8 cellular contexts compared by ENCODE assay signal in the genomic region with DNA sequence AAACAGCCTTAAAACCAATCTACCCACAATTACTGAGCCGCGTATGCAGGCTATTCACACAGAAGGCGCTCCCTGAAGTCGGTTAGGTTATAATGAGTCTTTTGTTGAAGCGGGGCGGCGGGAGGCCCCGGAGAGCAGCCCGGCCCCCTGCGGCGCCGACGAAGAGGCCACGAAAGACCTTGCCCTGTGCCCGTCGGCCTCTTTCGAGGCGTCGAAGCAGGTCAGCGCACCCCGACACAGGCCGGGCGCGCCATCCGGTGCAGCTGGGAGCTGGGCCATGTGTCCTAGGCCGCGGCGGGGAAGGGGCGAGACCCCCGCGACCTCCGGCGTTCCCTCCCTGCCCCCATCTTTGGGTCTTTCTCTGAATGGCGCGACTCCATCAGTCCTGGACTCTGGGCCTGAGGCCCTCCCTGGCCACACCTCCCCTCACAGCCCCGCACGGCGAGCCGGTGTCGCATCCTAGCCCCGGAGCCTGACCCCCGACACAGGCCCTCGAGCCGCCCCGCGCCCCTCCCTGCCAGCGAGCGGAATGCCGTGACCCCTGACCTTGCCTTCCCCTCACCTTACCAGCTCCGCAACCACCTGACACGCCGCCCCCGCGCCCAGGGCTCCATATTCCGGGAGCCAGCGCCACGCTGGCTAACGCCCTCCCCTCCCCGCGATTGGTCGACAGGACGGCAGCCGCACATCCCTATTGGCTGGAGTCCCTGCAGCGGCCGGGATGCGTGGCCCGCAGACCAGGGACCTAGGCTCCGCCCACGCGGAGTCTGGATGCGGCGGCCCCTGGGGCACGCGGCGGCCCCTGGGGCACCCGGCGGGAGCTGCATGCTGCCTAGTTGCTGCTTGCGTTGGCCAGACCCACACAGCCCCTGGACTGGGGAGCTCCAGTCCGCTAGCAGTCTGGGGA. TPM values are rescaled to one million over a fixed set of nuclear protein-coding genes. Genes with fewer than 3 reads are reported as not detected.
DNase-seq lines count a peak whose midpoint lies in the region; ATAC-seq and TF ChIP-seq lines count a peak whose summit lies in the region.

Gene SLC11A2 (minus strand): TSS at position 637 of the 907 bp plus-strand sequence. CDS start 15,656 bp downstream, outside the sequence.

- 0% methylated on average over 21 of the region's 79 CpGs for WGBS in right lobe of liver (ENCODE audit: insufficient coverage, low coverage, low lambda C conversion rate, missing lambda C conversion rate)

- H3K9me3 ChIP-seq in CD4-positive, CD25-positive, alpha-beta regulatory T cell (ENCODE audit: control insufficient read depth in 2 of 2, low read length in 2 of 2), result no peaks in the 10 kb centered on the region
- no peaks in the 10 kb centered on the region for H3K9me3 ChIP-seq in right lobe of liver

- TF ChIP-seq CTCF in dorsolateral prefrontal cortex (IDR thresholded peaks at IDR 0.05 in 54 of 56, conservative IDR thresholded peaks at IDR 0.05 in 2 of 56; ENCODE audit: low read depth in 1 of 56, partially characterized antibody in 56 of 56), result peak in 44 of 56 donors; percentile 14 to 64 (median 43)
- TF ChIP-seq CTCF in right lobe of liver (IDR thresholded peaks at IDR 0.05), result peak in 1 of 4 donors; percentile 17

- peak within 1 kb of the TSS; percentile 90 for H3K4me3 ChIP-seq in CD4-positive, CD25-positive, alpha-beta regulatory T cell (ENCODE audit: low read depth, low read length)
- H3K4me3 ChIP-seq in dorsolateral prefrontal cortex (peak within 1 kb of the TSS; percentile 61 to 97 (median 91)), right lobe of liver (peak within 1 kb of the TSS; percentile 75 to 80 (median 78))

- POLR2A ChIA-PET in activated CD4-positive, alpha-beta memory T cell treated with anti-CD3 and anti-CD28 coated beads for 36 hours (lab: Charles Lee), result interaction anchor here (0.6 to 5.8 kb wide), 22 partner anchors 14 to 301 kb away, joined by 3 to 47 read pairs (median 3); partner anchors contain the start of genes ATF1, CSRNP2, DAZAP2 and LETMD1

- peak; percentile 88 for TF ChIP-seq POLR2A in right lobe of liver (IDR thresholded peaks at IDR 0.05)

- H3K4me1 Mint-ChIP-seq in CD4-positive, CD25-positive, alpha-beta regulatory T cell, result peaks cover 16 to 62% (median 45%) of the 10 kb centered on the region in 4 donors
- peaks cover 48% of the 10 kb centered on the region for H3K4me1 Mint-ChIP-seq in activated CD4-positive, alpha-beta memory T cell treated with anti-CD3 and anti-CD28 coated beads for 36 hours (ENCODE audit: low read depth)

- no peaks in the 10 kb centered on the region for H3K9me3 Mint-ChIP-seq in CD4-positive, CD25-positive, alpha-beta regulatory T cell
- no peaks in the 10 kb centered on the region for H3K9me3 Mint-ChIP-seq in activated CD4-positive, alpha-beta memory T cell treated with anti-CD3 and anti-CD28 coated beads for 36 hours

- H3K4me3 Mint-ChIP-seq in CD4-positive, CD25-positive, alpha-beta regulatory T cell, result peak within 1 kb of the TSS; percentile 93 to 100 (median 98)
- H3K4me3 Mint-ChIP-seq in activated CD4-positive, alpha-beta memory T cell treated with anti-CD3 and anti-CD28 coated beads for 36 hours, result peak within 1 kb of the TSS; percentile 95

- CTCF ChIA-PET in activated CD4-positive, alpha-beta memory T cell treated with anti-CD3 and anti-CD28 coated beads for 36 hours (lab: Charles Lee), result interaction anchor here (0.7 to 5.0 kb wide), 13 partner anchors 13 to 315 kb away, joined by 3 to 52 read pairs (median 5); partner anchors contain the start of genes ATF1 and LETMD1

- ATAC-seq in CD4-positive, CD25-positive, alpha-beta regulatory T cell (ENCODE audit: low read depth in 2 of 2), result peak; percentile 93 to 94
- ATAC-seq in GM19438 (IDR thresholded peaks at IDR 0.05; ENCODE audit: low read depth, unreplicated experiment) (peak; percentile 81), right lobe of liver (peak; percentile 84 to 94 (median 90))

- DNase-seq in CD4-positive, CD25-positive, alpha-beta regulatory T cell, result peak; percentile 86 to 94 (median 89)
- peak; percentile 95 for DNase-seq in HK-2 (ENCODE audit: unreplicated experiment)
- DNase-seq in NCI-H82 treated with DMSO at 0.1 percent for 48 hours (lab: John Stamatoyannopoulos, UW; ENCODE audit: unreplicated experiment), result peak; percentile 78
- DNase-seq in activated CD4-positive, alpha-beta memory T cell treated with anti-CD3 and anti-CD28 coated beads for 36 hours, result peak; percentile 97
- peak; percentile 95 to 98 (median 97) for DNase-seq in dorsolateral prefrontal cortex
- DNase-seq in right lobe of liver, result peak; percentile 98
- DNase-seq in stimulated activated CD4-positive, alpha-beta T cell treated with anti-CD3 and anti-CD28 coated beads, Interleukin-4, amount 100 ng/mL, for 24 hours, result peak; percentile 94

- peak within 1 kb of the TSS; percentile 87 for H3K27ac ChIP-seq in CD4-positive, CD25-positive, alpha-beta regulatory T cell (ENCODE audit: insufficient read depth, low read length, poor library complexity, severe bottlenecking)
- peak within 1 kb of the TSS; percentile 84 to 100 (median 99) for H3K27ac ChIP-seq in dorsolateral prefrontal cortex
- H3K27ac ChIP-seq in right lobe of liver, result peak within 1 kb of the TSS; percentile 92 to 99 (median 97)

- intact Hi-C loops in activated CD4-positive, alpha-beta memory T cell treated with anti-CD3 and anti-CD28 coated beads for 36 hours (cut with micrococcal nuclease), result loop anchor here (1.0 to 10.0 kb wide), 8 partner anchors 22 to 1271 kb away; partner anchors contain the start of genes ATF1, BIN2, CSRNP2 and DAZAP2
- intact Hi-C loops in dorsolateral prefrontal cortex (cut with DNase I), result loop anchor here (1.0 to 10.0 kb wide), 9 partner anchors 15 to 316 kb away; partner anchors contain the start of gene CSRNP2 (in 1 of the 2)
- intact Hi-C loops in right lobe of liver (cut with DNase I), result no loop called here

- peaks cover 44% of the 10 kb centered on the region for H3K4me1 ChIP-seq in CD4-positive, CD25-positive, alpha-beta regulatory T cell (ENCODE audit: control insufficient read depth, insufficient read depth, low read length, poor library complexity, severe bottlenecking)
- H3K4me1 ChIP-seq in right lobe of liver, result peaks cover 0 to 33% (median 14%) of the 10 kb centered on the region in 4 donors

- peak within 1 kb of the TSS; percentile 92 to 99 (median 97) for H3K27ac Mint-ChIP-seq in CD4-positive, CD25-positive, alpha-beta regulatory T cell
- H3K27ac Mint-ChIP-seq in activated CD4-positive, alpha-beta memory T cell treated with anti-CD3 and anti-CD28 coated beads for 36 hours, result peak within 1 kb of the TSS; percentile 99

- no peaks in the 10 kb centered on the region for H3K36me3 ChIP-seq in CD4-positive, CD25-positive, alpha-beta regulatory T cell (ENCODE audit: control insufficient read depth, insufficient read depth, low read length)
- H3K36me3 ChIP-seq in right lobe of liver, result no peaks in the 10 kb centered on the region

- peaks cover 6% of the 10 kb centered on the region for H3K27me3 Mint-ChIP-seq in CD4-positive, CD25-positive, alpha-beta regulatory T cell
- H3K27me3 Mint-ChIP-seq in activated CD4-positive, alpha-beta memory T cell treated with anti-CD3 and anti-CD28 coated beads for 36 hours, result peaks cover 4% of the 10 kb centered on the region

- no peaks in the 10 kb centered on the region for H3K36me3 Mint-ChIP-seq in CD4-positive, CD25-positive, alpha-beta regulatory T cell
- peaks cover 9% of the 10 kb centered on the region for H3K36me3 Mint-ChIP-seq in activated CD4-positive, alpha-beta memory T cell treated with anti-CD3 and anti-CD28 coated beads for 36 hours

- peaks cover 3% of the 10 kb centered on the region for H3K27me3 ChIP-seq in CD4-positive, CD25-positive, alpha-beta regulatory T cell (ENCODE audit: control insufficient read depth, insufficient read depth, low read length)
- H3K27me3 ChIP-seq in dorsolateral prefrontal cortex (no peaks in the 10 kb centered on the region), right lobe of liver (no peaks in the 10 kb centered on the region)

RNA-seq across cellular contexts. Expression of gene SLC11A2, which starts in this region (rescaled TPM):
- total RNA-seq in CD4-positive, CD25-positive, alpha-beta regulatory T cell, result 54.3 TPM
- 10 to 100 TPM in 3 of 4 donors, 1 to 10 TPM in 1; 7.2 to 18.0 (median 14.0) TPM for polyA plus RNA-seq in CD4-positive, CD25-positive, alpha-beta regulatory T cell
- total RNA-seq in activated CD4-positive, alpha-beta memory T cell treated with anti-CD3 and anti-CD28 coated beads for 36 hours, result 10 to 100 TPM; 41.4 to 41.6 TPM
- total RNA-seq in dorsolateral prefrontal cortex (100 to 1,000 TPM in 69 of 120 experiments, 10 to 100 TPM in 51; 65.0 to 180 (median 103) TPM), right lobe of liver (10 to 100 TPM; 27.8 to 51.6 (median 34.2) TPM)

Comparison
In these comparisons a context has a peak if more than half of its experiments do, and no peak if none do; other contexts are left out.
1. Peak in every context shown above with its lines: DNase-seq, ATAC-seq, H3K4me3 ChIP-seq and H3K27ac ChIP-seq.
2. intact Hi-C loops: an anchor here in activated CD4-positive, alpha-beta memory T cell treated with anti-CD3 and anti-CD28 coated beads for 36 hours (1.0 to 10.0 kb wide) and dorsolateral prefrontal cortex (1.0 to 10.0 kb wide); none called in right lobe of liver.